ENCODE assay signal across 8 cellular contexts in genomic region chr3:12868039-12869024, GRCh38. TPM values are rescaled to one million over a fixed set of nuclear protein-coding genes. Genes with fewer than 3 reads are reported as not detected.
A peak's percentile ranks its signal among the peaks of the same experiment; 100 is the strongest.
DNase-seq lines count a peak whose midpoint lies in the region; ATAC-seq, FAIRE-seq and TF ChIP-seq lines count a peak whose summit lies in the region.

No MANE protein-coding gene starts in this region.

- no peak for TF ChIP-seq POLR2A in thyroid gland (IDR thresholded peaks at IDR 0.05)

- peak; percentile 9 for ATAC-seq in GM21737 (IDR thresholded peaks at IDR 0.05; ENCODE audit: unreplicated experiment)

- DNase-seq in DMS53 (lab: John Stamatoyannopoulos, UW) (peak; percentile 88), LHCN-M2 (ENCODE audit: low read depth) (peak; percentile 72), SHP77 (lab: John Stamatoyannopoulos, UW) (peak; percentile 83 to 86), frontal cortex (ENCODE audit: low spot score in 2 of 2) (peak; percentile 84 to 91), thyroid gland (peak; percentile 83 to 87)
- DNase-seq in activated naive CD4-positive, alpha-beta T cell treated with Interleukin-2 at 50 U/mL for 16 hours = peak; percentile 62

- no peak overlapping the region for H3K27ac ChIP-seq in neutrophil
- no peak overlapping the region for H3K27ac ChIP-seq in thyroid gland

- intact Hi-C loops in thyroid gland (cut with DNase I) = no loop called here

- H3K9me3 ChIP-seq in neutrophil (no peaks in the 10 kb centered on the region), thyroid gland (no peaks in the 10 kb centered on the region)

- WGBS in thyroid gland, 2 donors = 28 to 31% methylated on average over 35 to 37 of the region's 45 CpGs

- TF ChIP-seq CTCF in neutrophil (IDR thresholded peaks at IDR 0.05) (peak; percentile 85), thyroid gland (IDR thresholded peaks at IDR 0.05) (peak; percentile 54 to 94 (median 84))

- H3K4me3 ChIP-seq in neutrophil (ENCODE audit: low read depth in 1 of 2, low read length in 1 of 2) (peak overlapping the region; percentile 48 to 50), thyroid gland (replicated peaks in 1 of 3) (no peak overlapping the region)

- FAIRE-seq in frontal cortex (lab: Jason Lieb, UNC) = peak; percentile 3

- peaks cover 12 to 14% of the 10 kb centered on the region in 2 experiments for H3K4me1 ChIP-seq in neutrophil (ENCODE audit: control insufficient read depth in 1 of 2, insufficient read depth in 1 of 2, low read depth in 1 of 2, low read length in 1 of 2)
- H3K4me1 ChIP-seq in thyroid gland = peaks cover 0 to 14% of the 10 kb centered on the region in 2 donors

- H3K36me3 ChIP-seq in neutrophil (no peaks in the 10 kb centered on the region), thyroid gland (no peaks in the 10 kb centered on the region)

- H3K27me3 ChIP-seq in neutrophil (peaks cover 38% of the 10 kb centered on the region), thyroid gland (no peaks in the 10 kb centered on the region)

RNA-seq across cellular contexts. Expression of gene RPL32, which starts 27.0 kb away (rescaled TPM):
- total RNA-seq in LHCN-M2 (2014; rRNA removed) (417 and 1,707 TPM in 2 replicates), frontal cortex (967 TPM), thyroid gland (1,000 to 10,000 TPM in 3 of 4 donors, 100 to 1,000 TPM in 1; 809 to 4,142 (median 1,511) TPM)
- 2,709 TPM for polyA plus RNA-seq in LHCN-M2 (2012)

Comparison
In these comparisons a context has a peak if more than half of its experiments do, and no peak if none do; other contexts are left out.
1. H3K4me3 ChIP-seq: peak in neutrophil (2 of 2); none in thyroid gland (0 of 3).
2. Peak in every context shown above with its lines, with median percentiles within 50 percentile points of each other: DNase-seq.